ENCODE assay signal across 1 cellular context in the genomic region with DNA sequence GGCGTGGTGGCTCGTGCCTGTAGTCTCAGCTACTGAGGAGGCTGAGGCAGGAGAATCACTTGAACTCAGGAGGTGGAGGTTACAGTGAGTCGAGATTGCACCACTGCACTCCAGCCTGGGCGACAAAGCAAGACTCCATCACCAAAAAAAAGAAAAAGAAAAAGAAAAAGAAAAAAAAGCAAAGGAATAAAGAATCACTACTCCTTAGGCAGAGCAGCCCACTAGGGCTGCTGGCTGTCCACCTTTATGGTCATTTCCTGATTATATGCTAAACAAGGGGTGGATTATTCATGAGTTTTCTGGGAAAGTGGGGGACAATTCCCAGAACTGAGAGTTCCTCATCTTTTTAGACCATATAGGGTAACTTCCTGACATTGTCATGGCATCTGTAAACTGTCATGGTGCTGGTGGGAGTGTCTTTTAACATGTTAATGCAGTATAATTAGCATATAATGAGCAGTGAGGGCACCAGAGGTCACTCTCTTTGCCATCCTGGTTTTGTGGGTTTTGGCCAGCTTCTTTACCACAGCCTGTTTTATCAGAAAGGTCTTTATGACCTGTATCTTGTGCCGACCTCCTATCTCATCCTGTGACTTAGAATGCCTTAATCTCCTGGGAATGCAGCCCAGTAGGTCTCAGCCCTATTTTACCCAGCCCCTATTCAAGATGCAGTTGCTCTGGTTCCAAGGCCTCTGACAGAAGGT.
TF ChIP-seq lines count a peak whose summit lies in the region.

No MANE protein-coding gene starts in this region.

TF ChIP-seq in liver, 16 proteins besides CTCF, POLR2A, EP300 and RAD21:
- peak; percentile 33 for TF ChIP-seq NR2F2 (IDR thresholded peaks at IDR 0.05)
